In the genomic region with DNA sequence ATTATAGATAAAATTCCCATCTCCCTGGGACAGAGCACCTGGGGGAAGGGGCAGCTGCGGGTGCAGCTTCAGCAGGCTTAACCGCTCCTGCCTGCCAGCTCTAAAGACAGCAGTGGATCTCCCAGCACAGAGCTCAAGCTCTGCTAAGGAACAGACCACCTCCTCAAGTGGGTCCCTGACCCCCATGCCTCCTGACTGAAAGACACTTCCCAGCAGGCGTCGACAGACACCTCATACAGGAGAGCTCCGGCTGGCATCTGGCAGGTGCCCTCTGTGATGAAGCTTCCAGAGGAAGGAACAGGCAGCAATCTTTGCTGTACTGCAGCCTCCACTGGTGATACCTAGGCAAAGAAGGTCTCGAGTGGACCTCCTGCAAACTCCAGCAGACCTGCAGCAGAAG, we compare ENCODE assay signal across 12 cellular contexts. TPM values are rescaled to one million over a fixed set of nuclear protein-coding genes. Genes with fewer than 3 reads are reported as not detected.
DNase-seq lines count a peak whose midpoint lies in the region.
"Had no signal": no experiment of that assay in that cellular context is flagged by ENCODE, and none has a peak within 500 bp of the region (broad histone marks: within the 10 kb centered on the region; RNA-seq: fewer than 3 reads in every experiment).

No MANE protein-coding gene starts in this region.

- intact Hi-C loops in posterior vena cava (cut with DNase I), result loop anchor here in 1 of 2 donors (10.0 kb wide), 1 partner anchor 386 kb away; no protein-coding TSS in a partner anchor

- peak; percentile 43 for DNase-seq in ELF-1 (ENCODE audit: low read depth, low spot score)
- peak; percentile 61 for DNase-seq in posterior vena cava (ENCODE audit: low spot score)

RNA-seq across cellular contexts. Expression of a gene that starts 51.9 kb away (rescaled TPM):
- total RNA-seq in posterior vena cava, result not detected
- total RNA-seq: A172; A673; B cell; Caco-2; Calu3; CD4-positive, alpha-beta memory T cell; CD4-positive, alpha-beta T cell; CD4-positive, CD25-positive, alpha-beta regulatory T cell; CD8-positive, alpha-beta T cell; Daoy had no signal
